ENCODE assay signal across 8 cellular contexts in the genomic region with DNA sequence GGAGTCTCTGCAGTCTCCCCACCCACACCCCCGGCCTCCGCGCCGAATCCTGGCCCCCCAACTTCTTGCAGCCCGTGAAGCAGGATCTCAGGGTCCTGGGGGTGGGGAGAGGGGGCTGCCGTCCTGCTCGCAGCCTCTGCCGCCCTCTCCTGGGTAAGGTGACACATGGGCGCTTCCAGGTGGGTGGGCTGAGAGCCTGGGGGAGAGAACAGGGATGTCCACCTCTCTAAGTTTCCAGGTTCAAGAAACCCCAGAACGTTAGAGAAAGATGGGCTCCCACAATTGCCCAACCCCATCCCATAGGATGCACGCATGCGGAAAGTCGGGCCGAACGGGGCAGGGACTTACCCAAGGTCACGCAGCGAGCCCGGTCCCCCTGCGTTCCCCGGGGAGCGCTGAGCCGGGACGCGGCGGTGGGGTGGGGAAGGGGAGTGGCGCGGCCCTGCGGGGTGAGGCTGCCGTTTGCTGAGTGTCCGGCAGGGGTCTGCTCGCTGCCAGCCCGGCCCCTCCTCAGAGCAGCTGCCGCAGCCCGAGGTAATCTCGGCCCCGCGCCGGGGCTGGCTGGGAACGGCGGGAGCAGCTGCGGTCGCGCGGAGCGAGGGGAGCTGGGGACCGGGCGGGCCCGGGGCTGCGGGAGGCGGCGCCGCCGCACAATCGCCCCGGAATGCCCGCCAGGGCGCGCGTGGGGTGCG. TPM values are rescaled to one million over a fixed set of nuclear protein-coding genes. Genes with fewer than 3 reads are reported as not detected.
DNase-seq lines count a peak whose midpoint lies in the region; ATAC-seq, FAIRE-seq and TF ChIP-seq lines count a peak whose summit lies in the region.
"Had no signal": no experiment of that assay in that cellular context is flagged by ENCODE, and none has a peak within 500 bp of the region (broad histone marks: within the 10 kb centered on the region; RNA-seq: fewer than 3 reads in every experiment).

No MANE protein-coding gene starts in this region.

- peak; percentile 49 for TF ChIP-seq CTCF in choroid plexus epithelial cell (conservative IDR thresholded peaks at IDR 0.05; ENCODE audit: low read depth, low read length)

- DNase-seq in GM12891 (ENCODE audit: insufficient read length, low spot score) = peak; percentile 83
- peak; percentile 62 for DNase-seq in NCI-H2196 (lab: John Stamatoyannopoulos, UW; ENCODE audit: unreplicated experiment)
- DNase-seq in choroid plexus epithelial cell (ENCODE audit: low read depth) = peak; percentile 55
- peak; percentile 68 for DNase-seq in left lobe of liver (ENCODE audit: low spot score)
- DNase-seq in stimulated activated CD4-positive, alpha-beta T cell treated with anti-CD3 and anti-CD28 coated beads, Interleukin-4, amount 100 ng/mL, for 48 hours (ENCODE audit: low read depth in 2 of 2) = peak; percentile 58

- ATAC-seq in HG02870 (IDR thresholded peaks at IDR 0.05; ENCODE audit: unreplicated experiment) = peak; percentile 50
- peak; percentile 75 to 78 for ATAC-seq in activated CD4-positive, CD25-positive, alpha-beta regulatory T cell treated with anti-CD3 and anti-CD28 coated beads, Interleukin-2, amount 50 U/mL, for 24 hours
- ATAC-seq in left lobe of liver = peak; percentile 75

- FAIRE-seq in GM12891 (lab: Jason Lieb, UNC) = peak; percentile 82

- TF ChIP-seq POLR2A in GM12891 (IDR thresholded peaks at IDR 0.05; ENCODE audit: low read depth, low read length) = no peak

- H3K4me3 ChIP-seq in choroid plexus epithelial cell (ENCODE audit: low read depth, low read length) = peak overlapping the region; percentile 87

TF ChIP-seq in GM12891, 5 proteins besides CTCF, POLR2A, EP300 and RAD21:
- no peak for TF ChIP-seq SPI1 (IDR thresholded peaks at IDR 0.05; ENCODE audit: low read depth, low read length)
- no peak for TF ChIP-seq TAF1 (IDR thresholded peaks at IDR 0.05; ENCODE audit: low read depth, low read length)
- no peak for TF ChIP-seq POLR2AphosphoS5 (IDR thresholded peaks at IDR 0.05; ENCODE audit: low read depth, low read length)
- TF ChIP-seq POU2F2 (IDR thresholded peaks at IDR 0.05; ENCODE audit: low read depth, low read length) = no peak
TF ChIP-seq in GM12891: peak in this region for 0.

RNA-seq across cellular contexts. Expression of gene CAPN1, which starts 0.7 kb away (rescaled TPM):
- polyA plus RNA-seq in GM12891 (2012; ENCODE audit: low read depth, missing spikeins) = 66.6 TPM
- 81.0 TPM for total RNA-seq in left lobe of liver

RNA-seq across cellular contexts. Expression of gene SPDYC, which starts 11.0 kb away (rescaled TPM):
- polyA plus RNA-seq in GM12891 (2012; ENCODE audit: low read depth, missing spikeins) = not detected
- 1.2 TPM for total RNA-seq in left lobe of liver
- total RNA-seq: temporal lobe had no signal

RNA-seq across cellular contexts. Expression of gene SYVN1, which starts 46.7 kb away (rescaled TPM):
- polyA plus RNA-seq in GM12891 (2012; ENCODE audit: low read depth, missing spikeins) = 33.3 TPM
- total RNA-seq in left lobe of liver = 110 TPM

RNA-seq across cellular contexts. Expression of gene MRPL49, which starts 58.9 kb away (rescaled TPM):
- 37.7 TPM for polyA plus RNA-seq in GM12891 (2012; ENCODE audit: low read depth, missing spikeins)
- total RNA-seq in left lobe of liver = 31.3 TPM

RNA-seq across cellular contexts. Expression of gene FAU, which starts 59.1 kb away (rescaled TPM):
- polyA plus RNA-seq in GM12891 (2012; ENCODE audit: low read depth, missing spikeins) = 1,748 TPM
- 430 TPM for total RNA-seq in left lobe of liver

Comparison
In these comparisons a context has a peak if more than half of its experiments do, and no peak if none do; other contexts are left out.
1. Peak in every context shown above with its lines: DNase-seq, ATAC-seq and H3K4me3 ChIP-seq.